ENCODE assay signal across 8 cellular contexts in genomic region chr1:109739738-109740614, GRCh38. TPM values are rescaled to one million over a fixed set of nuclear protein-coding genes. Genes with fewer than 3 reads are reported as not detected.
DNase-seq lines count a peak whose midpoint lies in the region; ATAC-seq and TF ChIP-seq lines count a peak whose summit lies in the region.

No MANE protein-coding gene starts in this region.

- H3K27me3 Mint-ChIP-seq in naive thymus-derived CD4-positive, alpha-beta T cell: peaks cover 0 to 51% (median 0%) of the 10 kb centered on the region in 5 donors

- H3K36me3 ChIP-seq in A673 (ENCODE audit: insufficient read depth, low read length, poor library complexity, severe bottlenecking): peaks cover 15% of the 10 kb centered on the region
- peaks cover 0 to 19% (median 0%) of the 10 kb centered on the region in 3 experiments for H3K36me3 ChIP-seq in naive thymus-derived CD4-positive, alpha-beta T cell (ENCODE audit: control insufficient read depth in 2 of 3, insufficient read depth in 3 of 3, low read length in 3 of 3)

- no peaks in the 10 kb centered on the region for H3K9me3 ChIP-seq in A673 (ENCODE audit: low read depth, low read length, poor library complexity, severe bottlenecking)
- no peaks in the 10 kb centered on the region for H3K9me3 ChIP-seq in naive thymus-derived CD4-positive, alpha-beta T cell (ENCODE audit: control insufficient read depth in 2 of 3, low read length in 3 of 3)

- no peaks in the 10 kb centered on the region for H3K27me3 ChIP-seq in A673 (replicated peaks; ENCODE audit: insufficient read depth, low read depth, low read length, poor library complexity)
- H3K27me3 ChIP-seq in naive thymus-derived CD4-positive, alpha-beta T cell (ENCODE audit: control insufficient read depth in 2 of 2, insufficient read depth in 2 of 2, low read length in 2 of 2): no peaks in the 10 kb centered on the region

- no peak for TF ChIP-seq CTCF in A673 (conservative IDR thresholded peaks at IDR 0.05; ENCODE audit: low read depth, low read length)
- no peak for TF ChIP-seq CTCF in fibroblast of mammary gland (conservative IDR thresholded peaks at IDR 0.05; ENCODE audit: control insufficient read depth, insufficient read depth, low read depth, low read length)

- POLR2A ChIA-PET in A673 (lab: Charles Lee; ENCODE audit: low non-redundant PET): interaction anchor here (0.8 kb wide), 1 partner anchor 20 kb away, joined by 4 read pairs; no protein-coding TSS in a partner anchor
- POLR2A ChIA-PET in naive thymus-derived CD4-positive, alpha-beta T cell (lab: Charles Lee): interaction anchor here (1.0 to 1.5 kb wide), 2 partner anchors 10 to 191 kb away, joined by 3 read pairs; partner anchors contain the start of gene GNAI3

- H3K4me1 Mint-ChIP-seq in naive thymus-derived CD4-positive, alpha-beta T cell: peaks cover 3 to 21% (median 13%) of the 10 kb centered on the region in 7 donors
- peaks cover 12% of the 10 kb centered on the region for H3K4me1 Mint-ChIP-seq in stimulated activated effector memory CD8-positive, alpha-beta T cell treated with anti-CD3 and anti-CD28 coated beads, Interleukin-12 subunit alpha, Interleukin-12 subunit beta, amount 100 ng/mL, for 72 hours

- intact Hi-C loops in A673 (cut with micrococcal nuclease; ENCODE audit: unreplicated experiment): no loop called here
- intact Hi-C loops in naive thymus-derived CD4-positive, alpha-beta T cell (cut with micrococcal nuclease): loop anchor here (1.0 to 10.0 kb wide), 5 partner anchors 53 to 244 kb away; partner anchors contain the start of genes AHCYL1 (in 2 of the 2), GSTM2 (in 2 of the 2), GNAI3 (in 1 of the 2) and GSTM1 (in 1 of the 2)

- CTCF ChIA-PET in A673 (lab: Charles Lee): no interaction called here
- CTCF ChIA-PET in naive thymus-derived CD4-positive, alpha-beta T cell (lab: Charles Lee): interaction anchor here (0.6 kb wide), 1 partner anchor 250 kb away, joined by 3 read pairs; no protein-coding TSS in a partner anchor

- H3K9me3 Mint-ChIP-seq in naive thymus-derived CD4-positive, alpha-beta T cell: peaks cover 0 to 2% (median 0%) of the 10 kb centered on the region in 11 donors
- no peaks in the 10 kb centered on the region for H3K9me3 Mint-ChIP-seq in stimulated activated effector memory CD8-positive, alpha-beta T cell treated with anti-CD3 and anti-CD28 coated beads, Interleukin-12 subunit alpha, Interleukin-12 subunit beta, amount 100 ng/mL, for 72 hours

- peak; percentile 92 for ATAC-seq in GM19035 (IDR thresholded peaks at IDR 0.05; ENCODE audit: unreplicated experiment)
- peak; percentile 99 for ATAC-seq in naive thymus-derived CD4-positive, alpha-beta T cell
- ATAC-seq in stimulated activated effector memory CD8-positive, alpha-beta T cell treated with anti-CD3 and anti-CD28 coated beads, Interleukin-12 subunit alpha, Interleukin-12 subunit beta, amount 100 ng/mL, for 72 hours: peak; percentile 96

- no peaks in the 10 kb centered on the region for H3K4me1 ChIP-seq in A673 (ENCODE audit: insufficient read depth, low read length, poor library complexity, severe bottlenecking)
- peaks cover 0 to 11% of the 10 kb centered on the region in 2 donors for H3K4me1 ChIP-seq in naive thymus-derived CD4-positive, alpha-beta T cell (ENCODE audit: control insufficient read depth in 2 of 2, insufficient read depth in 2 of 2, low read length in 2 of 2)

- H3K4me3 ChIP-seq in A673 (ENCODE audit: low read depth, low read length, poor library complexity, severe bottlenecking) (peak overlapping the region; percentile 74), fibroblast of mammary gland (ENCODE audit: control insufficient read depth, low read depth, low read length) (peak overlapping the region; percentile 66)
- peak overlapping the region; percentile 70 for H3K4me3 ChIP-seq in naive thymus-derived CD4-positive, alpha-beta T cell (ENCODE audit: low read length)

- peaks cover 0 to 9% (median 3%) of the 10 kb centered on the region in 5 donors for H3K36me3 Mint-ChIP-seq in naive thymus-derived CD4-positive, alpha-beta T cell
- H3K36me3 Mint-ChIP-seq in stimulated activated effector memory CD8-positive, alpha-beta T cell treated with anti-CD3 and anti-CD28 coated beads, Interleukin-12 subunit alpha, Interleukin-12 subunit beta, amount 100 ng/mL, for 72 hours: peaks cover 5% of the 10 kb centered on the region

- no TSS peak for BruUV-seq in A673 (replicated peaks; lab: Mats Ljungman, UMichigan)

- peak; percentile 86 for DNase-seq in A673 (ENCODE audit: low spot score)
- peak; percentile 75 for DNase-seq in HK-2 (ENCODE audit: unreplicated experiment)
- DNase-seq in OCI-M2 (lab: John Stamatoyannopoulos, UW; ENCODE audit: unreplicated experiment): peak; percentile 41
- DNase-seq in activated T-helper 1 cell treated with anti-CD3 and anti-CD28 coated beads, Interleukin-2, amount 50 U/mL, for 16 hours (ENCODE audit: low read depth in 1 of 2, low spot score in 1 of 2): peak; percentile 57 to 77
- DNase-seq in fibroblast of mammary gland (ENCODE audit: low read depth): peak; percentile 45
- DNase-seq in naive thymus-derived CD4-positive, alpha-beta T cell: peak; percentile 73 to 87 (median 85)
- peak; percentile 74 to 82 for DNase-seq in stimulated activated effector memory CD8-positive, alpha-beta T cell treated with anti-CD3 and anti-CD28 coated beads, Interleukin-12 subunit alpha, Interleukin-12 subunit beta, amount 100 ng/mL, for 72 hours (ENCODE audit: low spot score in 2 of 2)

- H3K27ac ChIP-seq in A673 (ENCODE audit: low read depth, low read length, poor library complexity, severe bottlenecking): peak overlapping the region; percentile 77
- H3K27ac ChIP-seq in naive thymus-derived CD4-positive, alpha-beta T cell (ENCODE audit: low read depth, low read length): peak overlapping the region; percentile 81

- peak overlapping the region; percentile 71 to 93 (median 87) for H3K4me3 Mint-ChIP-seq in naive thymus-derived CD4-positive, alpha-beta T cell
- peak overlapping the region; percentile 74 for H3K4me3 Mint-ChIP-seq in stimulated activated effector memory CD8-positive, alpha-beta T cell treated with anti-CD3 and anti-CD28 coated beads, Interleukin-12 subunit alpha, Interleukin-12 subunit beta, amount 100 ng/mL, for 72 hours

- H3K27ac Mint-ChIP-seq in naive thymus-derived CD4-positive, alpha-beta T cell: peak overlapping the region; percentile 17 to 95 (median 72)
- H3K27ac Mint-ChIP-seq in stimulated activated effector memory CD8-positive, alpha-beta T cell treated with anti-CD3 and anti-CD28 coated beads, Interleukin-12 subunit alpha, Interleukin-12 subunit beta, amount 100 ng/mL, for 72 hours: peak overlapping the region; percentile 29

RNA-seq across cellular contexts. Expression of gene GSTM3, which starts 0.9 kb away (rescaled TPM):
- total RNA-seq in A673 (2021): 72.2 and 73.4 TPM in 2 replicates
- 10 to 100 TPM in 2 of 5 experiments, 1 to 10 TPM in 3; 1.9 to 13.9 (median 7.7) TPM for total RNA-seq in naive thymus-derived CD4-positive, alpha-beta T cell
- polyA plus RNA-seq in naive thymus-derived CD4-positive, alpha-beta T cell: 100 to 1,000 TPM in 1 of 2 donors, 10 to 100 TPM in 1; 75.6 to 130 TPM

RNA-seq across cellular contexts. Expression of gene EPS8L3, which starts 23.7 kb away (rescaled TPM):
- total RNA-seq in A673 (2021): not detected in 2 replicates
- total RNA-seq in naive thymus-derived CD4-positive, alpha-beta T cell: not detected
- polyA plus RNA-seq in naive thymus-derived CD4-positive, alpha-beta T cell: not detected

RNA-seq across cellular contexts. Expression of gene GSTM5, which starts 27.9 kb away (rescaled TPM):
- total RNA-seq in A673 (2021): 0.13 and 0.43 TPM in 2 replicates
- total RNA-seq in naive thymus-derived CD4-positive, alpha-beta T cell: under 1 TPM in 2 of 5 experiments, not detected in 3; 0.42 to 0.81 TPM
- not detected for polyA plus RNA-seq in naive thymus-derived CD4-positive, alpha-beta T cell

RNA-seq across cellular contexts. Expression of gene GSTM1, which starts 52.4 kb away (rescaled TPM):
- total RNA-seq in A673 (2021): 166 TPM in 2 replicates
- 10 to 100 TPM in 2 of 5 experiments, not detected in 3; 45.9 to 83.6 TPM for total RNA-seq in naive thymus-derived CD4-positive, alpha-beta T cell
- polyA plus RNA-seq in naive thymus-derived CD4-positive, alpha-beta T cell: 10 to 100 TPM in 1 of 2 donors, not detected in 1; 62.4 TPM

Comparison
In these comparisons a context has a peak if more than half of its experiments do, and no peak if none do; other contexts are left out.
1. Peak in every context shown above with its lines: DNase-seq, ATAC-seq, H3K4me3 ChIP-seq and H3K27ac ChIP-seq.